Comparison of ENCODE assay signal across 24 cellular contexts in genomic region chr11:91959411-91959810, GRCh38.
A peak's percentile ranks its signal among the peaks of the same experiment; 100 is the strongest.
DNase-seq lines count a peak whose midpoint lies in the region; ATAC-seq and TF ChIP-seq lines count a peak whose summit lies in the region.
"Had no signal": no experiment of that assay in that cellular context is flagged by ENCODE, and none has a peak within 500 bp of the region (broad histone marks: within the 10 kb centered on the region; RNA-seq: fewer than 3 reads in every experiment).

No MANE protein-coding gene starts in this region.

- no peak for ATAC-seq in HG02840 (IDR thresholded peaks at IDR 0.05; ENCODE audit: low FRiP score, unreplicated experiment)
- no peak for ATAC-seq in stimulated activated naive CD8-positive, alpha-beta T cell treated with anti-CD3 and anti-CD28 coated beads, Interleukin-15, Interleukin-2, amounts not matched to agents 100 U/mL and 50 U/mL, for 24 hours
- ATAC-seq: GM12878 had no signal

- H3K36me3 ChIP-seq in endodermal cell (ENCODE audit: control insufficient read depth, insufficient read depth, low read length): no peaks in the 10 kb centered on the region
- H3K36me3 ChIP-seq: BE2C, BLaER1 had no signal

- WGBS in endodermal cell (ENCODE audit: insufficient coverage in 1 of 2, insufficient read length in 1 of 2), 2 experiments: 39 to 80% methylated on average over 2 to 3 of the region's 3 CpGs

- DNase-seq in NCI-H146 treated with DMSO at 0.1 percent for 48 hours (lab: John Stamatoyannopoulos, UW; ENCODE audit: unreplicated experiment) (peak; percentile 54), endodermal cell (peak; percentile 72), progenitor cell of endocrine pancreas (ENCODE audit: low spot score, unreplicated experiment) (no peak), ureter (ENCODE audit: low spot score) (no peak)
- DNase-seq in stimulated activated naive CD8-positive, alpha-beta T cell treated with anti-CD3 and anti-CD28 coated beads, Interleukin-15, Interleukin-2, amounts not matched to agents 100 U/mL and 50 U/mL, for 24 hours: no peak
- DNase-seq: 8988T; ACHN; BE2C; C1 segment of cervical spinal cord; CD4-positive, alpha-beta memory T cell; CD4-positive, CD25-positive, alpha-beta regulatory T cell; CD8-positive, alpha-beta memory T cell; COR-L47; DMS 273 treated with DMSO at 0.1 percent for 48 hours; DMS153; DMS53; DMS79; DND-41; EL; GDM1 had no signal

- H3K36me3 Mint-ChIP-seq in endodermal cell (ENCODE audit: low read depth) (no peaks in the 10 kb centered on the region), progenitor cell of endocrine pancreas (ENCODE audit: insufficient read depth) (peaks cover 3% of the 10 kb centered on the region)
- H3K36me3 Mint-ChIP-seq: CD14-positive monocyte; CD4-positive, alpha-beta memory T cell; CD4-positive, CD25-positive, alpha-beta regulatory T cell had no signal

- H3K27ac Mint-ChIP-seq in endodermal cell: peak overlapping the region; percentile 74
- peak overlapping the region; percentile 50 for H3K27ac Mint-ChIP-seq in progenitor cell of endocrine pancreas
- H3K27ac Mint-ChIP-seq: CD4-positive, alpha-beta memory T cell; CD4-positive, CD25-positive, alpha-beta regulatory T cell had no signal

- peaks cover 62% of the 10 kb centered on the region for H3K9me3 ChIP-seq in endodermal cell (ENCODE audit: control insufficient read depth, low read length)
- H3K9me3 ChIP-seq: BE2C had no signal

- H3K4me3 Mint-ChIP-seq in endodermal cell (no peak overlapping the region), progenitor cell of endocrine pancreas (ENCODE audit: low read depth) (no peak overlapping the region)
- H3K4me3 Mint-ChIP-seq: CD14-positive monocyte; CD4-positive, alpha-beta memory T cell; CD4-positive, CD25-positive, alpha-beta regulatory T cell; CD8-positive, alpha-beta memory T cell had no signal

- peak overlapping the region; percentile 53 for H3K4me3 ChIP-seq in endodermal cell (ENCODE audit: low read length)
- H3K4me3 ChIP-seq: BLaER1, GM12878 had no signal

- TF ChIP-seq CTCF in endodermal cell (conservative IDR thresholded peaks at IDR 0.05) (no peak), progenitor cell of endocrine pancreas (IDR thresholded peaks at IDR 0.05; ENCODE audit: unreplicated experiment) (no peak)

- H3K9me3 Mint-ChIP-seq in endodermal cell (peaks cover 47% of the 10 kb centered on the region), progenitor cell of endocrine pancreas (ENCODE audit: low read depth) (peaks cover 35% of the 10 kb centered on the region)

- H3K4me1 Mint-ChIP-seq in endodermal cell (peaks cover 20% of the 10 kb centered on the region), progenitor cell of endocrine pancreas (ENCODE audit: low read depth) (no peaks in the 10 kb centered on the region)
- H3K4me1 Mint-ChIP-seq: CD14-positive monocyte; CD4-positive, alpha-beta memory T cell; CD4-positive, CD25-positive, alpha-beta regulatory T cell; CD8-positive, alpha-beta memory T cell had no signal

- H3K27me3 ChIP-seq in endodermal cell (ENCODE audit: control insufficient read depth, insufficient read depth, low read length, poor library complexity, severe bottlenecking): no peaks in the 10 kb centered on the region
- H3K27me3 ChIP-seq: BE2C, BLaER1 had no signal

- H3K27ac ChIP-seq in endodermal cell (ENCODE audit: low read depth, low read length): no peak overlapping the region
- H3K27ac ChIP-seq: BLaER1 had no signal

- peaks cover 4% of the 10 kb centered on the region for H3K4me1 ChIP-seq in endodermal cell (ENCODE audit: control insufficient read depth, insufficient read depth, low read length)
- H3K4me1 ChIP-seq: BE2C, BLaER1 had no signal

- H3K27me3 Mint-ChIP-seq in endodermal cell (ENCODE audit: insufficient read depth): peaks cover 7% of the 10 kb centered on the region
- no peaks in the 10 kb centered on the region for H3K27me3 Mint-ChIP-seq in progenitor cell of endocrine pancreas
- H3K27me3 Mint-ChIP-seq: CD4-positive, alpha-beta memory T cell; CD4-positive, CD25-positive, alpha-beta regulatory T cell; CD8-positive, alpha-beta memory T cell had no signal

- no peak overlapping the region for H3K9ac ChIP-seq in endodermal cell (ENCODE audit: extremely low read depth, low read length, poor library complexity, severe bottlenecking)
- H3K9ac ChIP-seq: BLaER1 had no signal

Comparison
In these comparisons a context has a peak if more than half of its experiments do, and no peak if none do; other contexts are left out.
1. DNase-seq: peak in NCI-H146 treated with DMSO at 0.1 percent for 48 hours (single experiment) and endodermal cell (single experiment); none in progenitor cell of endocrine pancreas (single experiment), ureter (single experiment) and stimulated activated naive CD8-positive, alpha-beta T cell treated with anti-CD3 and anti-CD28 coated beads, Interleukin-15, Interleukin-2, amounts not matched to agents 100 U/mL and 50 U/mL, for 24 hours (single experiment).